22 cellular contexts compared by ENCODE assay signal in the genomic region with DNA sequence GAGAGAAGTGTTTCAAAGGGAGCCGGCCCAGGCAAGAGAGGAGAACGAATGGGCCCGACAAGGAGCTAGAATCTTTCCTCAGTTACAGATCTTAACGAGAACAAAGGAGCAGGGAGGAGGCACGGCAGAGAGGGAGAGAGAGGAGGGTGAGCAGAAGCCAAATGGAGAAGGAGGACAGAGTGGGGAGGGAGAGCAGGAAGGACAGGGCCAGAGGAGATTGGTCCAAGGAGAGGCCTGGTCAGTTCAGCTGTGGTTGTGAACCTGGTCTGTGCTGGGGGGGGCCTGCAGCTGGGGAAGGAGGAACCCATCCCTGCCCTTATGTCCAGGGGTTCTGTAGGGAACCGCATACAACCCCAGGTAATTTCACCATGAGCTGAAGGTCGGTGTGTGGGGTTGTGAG.
"Had no signal": no experiment of that assay in that cellular context is flagged by ENCODE, and none has a peak within 500 bp of the region (broad histone marks: within the 10 kb centered on the region; RNA-seq: fewer than 3 reads in every experiment).

No MANE protein-coding gene starts in this region.

- FAIRE-seq: keratinocyte, pancreas, small intestine had no signal

- H3K4me1 ChIP-seq: pancreas, uterus had no signal

- H3K36me3 Mint-ChIP-seq: naive B cell had no signal

- H3K4me3 ChIP-seq: coronary artery, esophagus squamous epithelium, gastroesophageal sphincter, left ventricle myocardium inferior, lower lobe of right lung, pancreas, suprapubic skin, thyroid gland, upper lobe of left lung, uterus had no signal

- H3K27ac ChIP-seq: coronary artery, esophagus squamous epithelium, gastroesophageal sphincter, left ventricle myocardium inferior, lower lobe of right lung, pancreas, suprapubic skin, thyroid gland, upper lobe of left lung, uterus had no signal

- H3K27ac Mint-ChIP-seq: memory B cell had no signal

- H3K9me3 ChIP-seq: esophagus squamous epithelium, gastroesophageal sphincter, left ventricle myocardium inferior, lower lobe of right lung, pancreas, suprapubic skin, thyroid gland, upper lobe of left lung, uterus had no signal

- ATAC-seq: gastroesophageal sphincter; lower lobe of right lung; pancreas; right cardiac atrium; stimulated activated naive CD8-positive, alpha-beta T cell treated with anti-CD3 and anti-CD28 coated beads, Interleukin-15, Interleukin-2, amounts not matched to agents 100 U/mL and 50 U/mL, for 24 hours had no signal

- H3K27me3 ChIP-seq: thyroid gland, uterus had no signal

- DNase-seq: effector memory CD4-positive, alpha-beta T cell; esophagus squamous epithelium; foreskin fibroblast; glutamatergic neuron; left ventricle myocardium inferior; lower lobe of right lung; naive B cell; occipital lobe; pancreas; right cardiac atrium; small intestine; stimulated activated CD4-positive, alpha-beta T cell treated with anti-CD3 and anti-CD28 coated beads, Interleukin-12 subunit alpha, Interleukin-12 subunit beta, amount 100 ng/mL, for 4 hours; stimulated activated CD4-positive, alpha-beta T cell treated with anti-CD3 and anti-CD28 coated beads, Interleukin-2, amount 100 ng/mL, for 48 hours; stimulated activated naive CD8-positive, alpha-beta T cell treated with anti-CD3 and anti-CD28 coated beads, Interleukin-15, Interleukin-2, amounts not matched to agents 100 U/mL and 50 U/mL, for 24 hours; thyroid gland; upper lobe of left lung; uterus had no signal

- H3K36me3 ChIP-seq: esophagus squamous epithelium, gastroesophageal sphincter, left ventricle myocardium inferior, lower lobe of right lung, pancreas, suprapubic skin, thyroid gland, upper lobe of left lung, uterus had no signal

- H3K4me3 Mint-ChIP-seq: memory B cell had no signal
